20 cellular contexts compared by ENCODE assay signal in the genomic region with DNA sequence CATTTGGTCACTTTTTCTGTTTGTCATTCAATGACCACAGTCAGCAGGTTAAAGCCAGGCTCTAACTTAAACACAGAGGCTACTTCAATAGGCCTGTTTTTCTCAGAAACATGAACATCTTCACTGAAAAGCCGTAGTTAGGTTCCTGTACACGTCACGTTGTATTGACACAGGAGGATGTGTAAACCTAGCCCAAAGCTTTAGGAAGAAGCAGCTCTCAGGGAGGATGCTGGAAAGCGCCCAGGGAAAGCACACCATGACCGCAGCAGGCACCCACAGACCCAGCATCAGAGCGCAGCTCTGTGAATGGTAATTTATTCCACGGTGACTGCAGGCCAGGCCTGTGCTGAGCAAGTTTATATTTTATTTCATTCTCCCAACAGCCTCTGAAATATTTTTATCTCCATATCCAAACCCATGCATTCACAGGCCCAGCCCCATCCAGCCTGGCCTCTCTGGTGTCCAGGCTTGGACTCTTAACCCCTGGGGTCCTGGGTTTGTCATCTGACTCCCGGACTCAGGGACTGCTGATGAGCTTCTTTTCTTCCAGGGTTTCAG. TPM values are rescaled to one million over a fixed set of nuclear protein-coding genes. Genes with fewer than 3 reads are reported as not detected.
DNase-seq lines count a peak whose midpoint lies in the region; ATAC-seq, FAIRE-seq and TF ChIP-seq lines count a peak whose summit lies in the region.
"Had no signal": no experiment of that assay in that cellular context is flagged by ENCODE, and none has a peak within 500 bp of the region (broad histone marks: within the 10 kb centered on the region; RNA-seq: fewer than 3 reads in every experiment).

No MANE protein-coding gene starts in this region.

- intact Hi-C loops in activated T-helper 1 cell treated with anti-CD3 and anti-CD28 coated beads, Interleukin-12 subunit alpha, Interleukin-12 subunit beta, Interleukin-2, Interleukin-4 antibody, amounts not matched to agents 30 ng/mL and 10 ng/mL and 1 ng/mL, durations not matched to agents 14 hours and 24 hours and 36 hours (cut with micrococcal nuclease): no loop called here

- DNase-seq in DMS53 treated with DMSO at 0.1 percent for 48 hours (lab: John Stamatoyannopoulos, UW; ENCODE audit: unreplicated experiment) (peak; percentile 96), astrocyte (ENCODE audit: low read depth) (peak; percentile 16), fibroblast of mammary gland (ENCODE audit: low read depth) (peak; percentile 49), islet precursor cell (no peak)
- DNase-seq in activated T-helper 1 cell treated with anti-CD3 and anti-CD28 coated beads, Interleukin-12 subunit alpha, Interleukin-12 subunit beta, Interleukin-2, Interleukin-4 antibody, amounts not matched to agents 30 ng/mL and 10 ng/mL and 1 ng/mL, durations not matched to agents 14 hours and 24 hours and 36 hours (ENCODE audit: low spot score): no peak
- DNase-seq: activated B cell treated with CpG ODN at 0.5 μM for 24 hours, amniotic stem cell, Caco-2, GF-D8, Kasumi-1, NCI-H1417, Right ventricle myocardium superior had no signal

- H3K4me3 ChIP-seq in astrocyte (ENCODE audit: insufficient read depth, low read depth, low read length) (no peak overlapping the region), fibroblast of mammary gland (ENCODE audit: control insufficient read depth, low read depth, low read length) (no peak overlapping the region), rectal smooth muscle tissue (ENCODE audit: low read length) (no peak overlapping the region)
- H3K4me3 ChIP-seq: HAP-1, prostate gland had no signal

- H3K27me3 Mint-ChIP-seq in astrocyte (ENCODE audit: low read depth, unreplicated experiment): peaks cover 7% of the 10 kb centered on the region
- H3K27me3 Mint-ChIP-seq in activated T-helper 1 cell treated with anti-CD3 and anti-CD28 coated beads, Interleukin-12 subunit alpha, Interleukin-12 subunit beta, Interleukin-2, Interleukin-4 antibody, amounts not matched to agents 30 ng/mL and 10 ng/mL and 1 ng/mL, durations not matched to agents 14 hours and 24 hours and 36 hours (ENCODE audit: insufficient read depth): peaks cover 10% of the 10 kb centered on the region

- no peak overlapping the region for H3K4me3 Mint-ChIP-seq in astrocyte (ENCODE audit: unreplicated experiment)
- no peak overlapping the region for H3K4me3 Mint-ChIP-seq in activated T-helper 1 cell treated with anti-CD3 and anti-CD28 coated beads, Interleukin-12 subunit alpha, Interleukin-12 subunit beta, Interleukin-2, Interleukin-4 antibody, amounts not matched to agents 30 ng/mL and 10 ng/mL and 1 ng/mL, durations not matched to agents 14 hours and 24 hours and 36 hours
- H3K4me3 Mint-ChIP-seq: activated B cell treated with CpG ODN at 0.5 μM for 24 hours; stimulated activated memory B cell treated with anti-CD40 and anti-IgM and Interleukin-4, amounts not matched to agents 10 μg/mL and 1 μg/mL and 100 μg/mL, for 72 hours; T-helper 1 cell treated with Interleukin-12 subunit alpha and Interleukin-12 subunit beta and Interleukin-4 antibody, amounts not matched to agents 30 μg/mL and 1 μg/mL, for 36 hours had no signal

- no peaks in the 10 kb centered on the region for H3K9me3 ChIP-seq in astrocyte (ENCODE audit: insufficient read depth, low read depth, low read length)
- H3K9me3 ChIP-seq: Caco-2, HAP-1, prostate gland had no signal

- H3K27me3 ChIP-seq in astrocyte (ENCODE audit: insufficient read depth, low read length) (no peaks in the 10 kb centered on the region), rectal smooth muscle tissue (ENCODE audit: control insufficient read depth, insufficient read depth, low read length) (no peaks in the 10 kb centered on the region)

- FAIRE-seq in astrocyte (lab: Jason Lieb, UNC): no peak
- FAIRE-seq: GM12892 had no signal

- no peaks in the 10 kb centered on the region for H3K36me3 Mint-ChIP-seq in astrocyte (ENCODE audit: low read depth, unreplicated experiment)
- no peaks in the 10 kb centered on the region for H3K36me3 Mint-ChIP-seq in activated T-helper 1 cell treated with anti-CD3 and anti-CD28 coated beads, Interleukin-12 subunit alpha, Interleukin-12 subunit beta, Interleukin-2, Interleukin-4 antibody, amounts not matched to agents 30 ng/mL and 10 ng/mL and 1 ng/mL, durations not matched to agents 14 hours and 24 hours and 36 hours (ENCODE audit: low read depth)
- H3K36me3 Mint-ChIP-seq: stimulated activated memory B cell treated with anti-CD40 and anti-IgM and Interleukin-4, amounts not matched to agents 10 μg/mL and 1 μg/mL and 100 μg/mL, for 72 hours had no signal

- no peaks in the 10 kb centered on the region for H4K20me1 ChIP-seq in astrocyte (ENCODE audit: insufficient read depth, low read length)

- H3K27ac Mint-ChIP-seq in astrocyte (ENCODE audit: unreplicated experiment): no peak overlapping the region
- no peak overlapping the region for H3K27ac Mint-ChIP-seq in activated T-helper 1 cell treated with anti-CD3 and anti-CD28 coated beads, Interleukin-12 subunit alpha, Interleukin-12 subunit beta, Interleukin-2, Interleukin-4 antibody, amounts not matched to agents 30 ng/mL and 10 ng/mL and 1 ng/mL, durations not matched to agents 14 hours and 24 hours and 36 hours
- H3K27ac Mint-ChIP-seq: activated B cell treated with CpG ODN at 0.5 μM for 24 hours; stimulated activated memory B cell treated with anti-CD40 and anti-IgM and Interleukin-4, amounts not matched to agents 10 μg/mL and 1 μg/mL and 100 μg/mL, for 72 hours; T-helper 1 cell treated with Interleukin-12 subunit alpha and Interleukin-12 subunit beta and Interleukin-4 antibody, amounts not matched to agents 30 μg/mL and 1 μg/mL, for 36 hours had no signal

- H3K9ac ChIP-seq in astrocyte (ENCODE audit: low read length): no peak overlapping the region
- H3K9ac ChIP-seq in rectal smooth muscle tissue (ENCODE audit: low read length): no peak overlapping the region

- H2AFZ ChIP-seq in astrocyte (ENCODE audit: low read depth, low read length): no peak overlapping the region

- no peaks in the 10 kb centered on the region for H3K79me2 ChIP-seq in astrocyte (ENCODE audit: insufficient read depth, low read length)

- no peak for TF ChIP-seq CTCF in astrocyte (IDR thresholded peaks at IDR 0.05; ENCODE audit: insufficient read depth, low read depth, low read length)
- no peak for TF ChIP-seq CTCF in fibroblast of mammary gland (conservative IDR thresholded peaks at IDR 0.05; ENCODE audit: control insufficient read depth, insufficient read depth, low read depth, low read length)

- H3K36me3 ChIP-seq in astrocyte (ENCODE audit: insufficient read depth, low read length) (no peaks in the 10 kb centered on the region), rectal smooth muscle tissue (ENCODE audit: control insufficient read depth, insufficient read depth, low read length) (no peaks in the 10 kb centered on the region)
- H3K36me3 ChIP-seq: HAP-1, prostate gland had no signal

- ATAC-seq in GM21619 (IDR thresholded peaks at IDR 0.05; ENCODE audit: unreplicated experiment) (no peak), HG03135 (IDR thresholded peaks at IDR 0.05; ENCODE audit: unreplicated experiment) (no peak)
- ATAC-seq: stimulated activated memory B cell treated with anti-CD40 and anti-IgM and Interleukin-4, amounts not matched to agents 10 μg/mL and 1 μg/mL and 100 μg/mL, for 72 hours had no signal

- H3K4me2 ChIP-seq in astrocyte (ENCODE audit: low read length): no peak overlapping the region

- H3K27ac ChIP-seq in astrocyte (ENCODE audit: low read depth, low read length) (no peak overlapping the region), rectal smooth muscle tissue (ENCODE audit: low read depth, low read length) (peak overlapping the region; percentile 41)
- H3K27ac ChIP-seq: prostate gland had no signal

- H3K4me1 Mint-ChIP-seq in astrocyte (ENCODE audit: low read depth, unreplicated experiment): peaks cover 20% of the 10 kb centered on the region
- H3K4me1 Mint-ChIP-seq in activated T-helper 1 cell treated with anti-CD3 and anti-CD28 coated beads, Interleukin-12 subunit alpha, Interleukin-12 subunit beta, Interleukin-2, Interleukin-4 antibody, amounts not matched to agents 30 ng/mL and 10 ng/mL and 1 ng/mL, durations not matched to agents 14 hours and 24 hours and 36 hours (ENCODE audit: low read depth): no peaks in the 10 kb centered on the region
- H3K4me1 Mint-ChIP-seq: activated B cell treated with CpG ODN at 0.5 μM for 24 hours; stimulated activated memory B cell treated with anti-CD40 and anti-IgM and Interleukin-4, amounts not matched to agents 10 μg/mL and 1 μg/mL and 100 μg/mL, for 72 hours had no signal

- H3K4me1 ChIP-seq in astrocyte (ENCODE audit: insufficient read depth, low read length) (peaks cover 21% of the 10 kb centered on the region), rectal smooth muscle tissue (ENCODE audit: control insufficient read depth, insufficient read depth, low read length) (peaks cover 11% of the 10 kb centered on the region)
- H3K4me1 ChIP-seq: HAP-1, prostate gland had no signal

- H3K9me3 Mint-ChIP-seq in astrocyte (ENCODE audit: unreplicated experiment): no peaks in the 10 kb centered on the region
- H3K9me3 Mint-ChIP-seq in activated T-helper 1 cell treated with anti-CD3 and anti-CD28 coated beads, Interleukin-12 subunit alpha, Interleukin-12 subunit beta, Interleukin-2, Interleukin-4 antibody, amounts not matched to agents 30 ng/mL and 10 ng/mL and 1 ng/mL, durations not matched to agents 14 hours and 24 hours and 36 hours: no peaks in the 10 kb centered on the region
- H3K9me3 Mint-ChIP-seq: activated B cell treated with CpG ODN at 0.5 μM for 24 hours; stimulated activated memory B cell treated with anti-CD40 and anti-IgM and Interleukin-4, amounts not matched to agents 10 μg/mL and 1 μg/mL and 100 μg/mL, for 72 hours; T-helper 1 cell treated with Interleukin-12 subunit alpha and Interleukin-12 subunit beta and Interleukin-4 antibody, amounts not matched to agents 30 μg/mL and 1 μg/mL, for 36 hours had no signal

RNA-seq across cellular contexts. Expression of a gene that starts 51.1 kb away (rescaled TPM):
- total RNA-seq in astrocyte: 4.7 and 4.8 TPM in 2 replicates
- total RNA-seq in activated T-helper 1 cell treated with anti-CD3 and anti-CD28 coated beads, Interleukin-12 subunit alpha, Interleukin-12 subunit beta, Interleukin-2, Interleukin-4 antibody, amounts not matched to agents 30 ng/mL and 10 ng/mL and 1 ng/mL, durations not matched to agents 14 hours and 24 hours and 36 hours: 12.7 and 14.6 TPM in 2 replicates

Comparison
In these comparisons a context has a peak if more than half of its experiments do, and no peak if none do; other contexts are left out.
1. DNase-seq: peak in DMS53 treated with DMSO at 0.1 percent for 48 hours (single experiment), astrocyte (single experiment) and fibroblast of mammary gland (single experiment); none in islet precursor cell (single experiment) and activated T-helper 1 cell treated with anti-CD3 and anti-CD28 coated beads, Interleukin-12 subunit alpha, Interleukin-12 subunit beta, Interleukin-2, Interleukin-4 antibody, amounts not matched to agents 30 ng/mL and 10 ng/mL and 1 ng/mL, durations not matched to agents 14 hours and 24 hours and 36 hours (single experiment).